Comparison of ENCODE assay signal across 12 cellular contexts in the genomic region with DNA sequence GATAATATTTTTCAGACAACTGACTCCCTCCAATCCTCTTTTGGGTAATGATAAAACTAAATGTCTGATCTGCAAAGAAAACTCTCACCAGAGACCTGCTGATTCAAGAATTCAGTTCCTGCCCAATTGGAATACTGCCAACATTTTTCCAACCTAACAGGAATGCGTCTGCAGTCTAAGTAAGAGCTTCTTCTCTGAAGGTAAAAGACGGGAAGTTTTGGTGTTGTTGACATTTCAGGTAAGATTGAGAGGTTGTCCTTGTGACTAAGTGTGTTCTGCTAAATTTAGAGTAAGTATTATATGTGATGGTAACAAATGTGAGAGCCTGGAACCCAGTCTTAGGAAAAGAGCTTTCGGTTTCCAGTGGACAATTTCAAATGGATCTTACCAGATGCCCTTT. TPM values are rescaled to one million over a fixed set of nuclear protein-coding genes. Genes with fewer than 3 reads are reported as not detected.
DNase-seq lines count a peak whose midpoint lies in the region; ATAC-seq and TF ChIP-seq lines count a peak whose summit lies in the region.
"Had no signal": no experiment of that assay in that cellular context is flagged by ENCODE, and none has a peak within 500 bp of the region (broad histone marks: within the 10 kb centered on the region; RNA-seq: fewer than 3 reads in every experiment).

No MANE protein-coding gene starts in this region.

- no peaks in the 10 kb centered on the region for H3K27me3 Mint-ChIP-seq in chondrocyte (ENCODE audit: low read depth)

- no peak for TF ChIP-seq CTCF in A673 (conservative IDR thresholded peaks at IDR 0.05; ENCODE audit: low read depth, low read length)
- TF ChIP-seq CTCF in chondrocyte (IDR thresholded peaks at IDR 0.05) = no peak
- no peak for TF ChIP-seq CTCF in right lobe of liver (IDR thresholded peaks at IDR 0.05)

- H3K4me3 ChIP-seq in A673 (ENCODE audit: low read depth, low read length, poor library complexity, severe bottlenecking) (no peak overlapping the region), right lobe of liver (no peak overlapping the region)
- H3K4me3 ChIP-seq: gastroesophageal sphincter had no signal

- H3K4me1 Mint-ChIP-seq in chondrocyte (ENCODE audit: low read depth) = peaks cover 39% of the 10 kb centered on the region

- CTCF ChIA-PET in A673 (lab: Charles Lee) = no interaction called here

- H3K9me3 Mint-ChIP-seq in chondrocyte (ENCODE audit: low read depth) = no peaks in the 10 kb centered on the region
- H3K9me3 Mint-ChIP-seq: activated T-cell treated with anti-CD3 and anti-CD28 coated beads, Interleukin-2, amount 50 U/mL, for 72 hours had no signal

- H3K27ac ChIP-seq in A673 (ENCODE audit: low read depth, low read length, poor library complexity, severe bottlenecking) (no peak overlapping the region), right lobe of liver (no peak overlapping the region)
- H3K27ac ChIP-seq: gastroesophageal sphincter had no signal

- intact Hi-C loops in A673 (cut with micrococcal nuclease; ENCODE audit: unreplicated experiment) = no loop called here
- intact Hi-C loops in right lobe of liver (cut with DNase I) = no loop called here

- WGBS in right lobe of liver (ENCODE audit: insufficient coverage, low coverage, low lambda C conversion rate, missing lambda C conversion rate) = 42% methylated on average over 3 of the region's 3 CpGs

- H3K9me3 ChIP-seq in A673 (ENCODE audit: low read depth, low read length, poor library complexity, severe bottlenecking) (no peaks in the 10 kb centered on the region), right lobe of liver (no peaks in the 10 kb centered on the region)
- H3K9me3 ChIP-seq: gastroesophageal sphincter had no signal

- no TSS peak for BruUV-seq in A673 (replicated peaks; lab: Mats Ljungman, UMichigan)

- H3K27ac Mint-ChIP-seq in chondrocyte (ENCODE audit: unreplicated experiment) = peak overlapping the region; percentile 28
- H3K27ac Mint-ChIP-seq: activated T-cell treated with anti-CD3 and anti-CD28 coated beads, Interleukin-2, amount 50 U/mL, for 72 hours had no signal

- DNase-seq in A673 (ENCODE audit: low spot score) (peak; percentile 30), HT1080 (ENCODE audit: low read depth) (peak; percentile 56), chondrocyte (ENCODE audit: low spot score) (no peak), right lobe of liver (no peak)
- DNase-seq: activated T-cell treated with anti-CD3 and anti-CD28 coated beads, Interleukin-2, amount 50 U/mL, for 72 hours; central memory CD4-positive, alpha-beta T cell; NCI-H1694 had no signal

- no peaks in the 10 kb centered on the region for H3K36me3 ChIP-seq in A673 (ENCODE audit: insufficient read depth, low read length, poor library complexity, severe bottlenecking)
- no peaks in the 10 kb centered on the region for H3K36me3 ChIP-seq in right lobe of liver
- H3K36me3 ChIP-seq: gastroesophageal sphincter had no signal

- H3K4me3 Mint-ChIP-seq in chondrocyte (ENCODE audit: unreplicated experiment) = no peak overlapping the region
- H3K4me3 Mint-ChIP-seq: activated T-cell treated with anti-CD3 and anti-CD28 coated beads, Interleukin-2, amount 50 U/mL, for 72 hours had no signal

- no peak for TF ChIP-seq POLR2A in right lobe of liver (IDR thresholded peaks at IDR 0.05)

- peak in 3 of 4 donors; percentile 40 to 47 (median 45) for ATAC-seq in right lobe of liver
- ATAC-seq in HG03432 (IDR thresholded peaks at IDR 0.05; ENCODE audit: unreplicated experiment) = no peak
- ATAC-seq in GM19452 (IDR thresholded peaks at IDR 0.05; ENCODE audit: unreplicated experiment) = no peak
- ATAC-seq in GM18520 (IDR thresholded peaks at IDR 0.05; ENCODE audit: unreplicated experiment) = no peak
- ATAC-seq in HG03159 (IDR thresholded peaks at IDR 0.05; ENCODE audit: unreplicated experiment) = no peak
- ATAC-seq: activated T-cell treated with anti-CD3 and anti-CD28 coated beads, Interleukin-2, amount 50 U/mL, for 72 hours; gastroesophageal sphincter had no signal

- no peaks in the 10 kb centered on the region for H3K36me3 Mint-ChIP-seq in chondrocyte (ENCODE audit: low read depth)

- no peaks in the 10 kb centered on the region for H3K27me3 ChIP-seq in A673 (replicated peaks; ENCODE audit: insufficient read depth, low read depth, low read length, poor library complexity)
- H3K27me3 ChIP-seq in right lobe of liver = no peaks in the 10 kb centered on the region
- H3K27me3 ChIP-seq: gastroesophageal sphincter had no signal

- POLR2A ChIA-PET in A673 (lab: Charles Lee; ENCODE audit: low non-redundant PET) = no interaction called here

- H3K4me1 ChIP-seq in A673 (ENCODE audit: insufficient read depth, low read length, poor library complexity, severe bottlenecking) (peaks cover 6% of the 10 kb centered on the region), right lobe of liver (no peaks in the 10 kb centered on the region)
- H3K4me1 ChIP-seq: gastroesophageal sphincter had no signal

RNA-seq across cellular contexts. Expression of a gene that starts 17.6 kb away (rescaled TPM):
- total RNA-seq in A673 (2021) (14.2 and 15.8 TPM in 2 replicates), chondrocyte (12.8 to 13.7 TPM (median 13.0 TPM) in 3 replicates), right lobe of liver (10 to 100 TPM in 2 of 6 experiments, 1 to 10 TPM in 4; 4.4 to 11.2 (median 8.3) TPM)
- 12.2 and 12.4 TPM in 2 replicates for total RNA-seq in HT1080 (2014; rRNA removed; shearing (Covaris generic))
- polyA plus RNA-seq in HT1080 (2015; cell fraction: cytosol; rRNA removed) = 8.0 and 9.1 TPM in 2 replicates
- polyA plus RNA-seq in HT1080 (2015; cell fraction: nucleus; rRNA removed) = 11.4 and 12.4 TPM in 2 replicates

RNA-seq across cellular contexts. Expression of a gene that starts 39.6 kb away (rescaled TPM):
- 2.4 and 3.2 TPM in 2 replicates for total RNA-seq in A673 (2021)
- 3.2 and 3.5 TPM in 2 replicates for total RNA-seq in HT1080 (2014; rRNA removed; shearing (Covaris generic))
- polyA plus RNA-seq in HT1080 (2015; cell fraction: cytosol; rRNA removed) = 2.1 and 2.7 TPM in 2 replicates
- polyA plus RNA-seq in HT1080 (2015; cell fraction: nucleus; rRNA removed) = 2.5 and 4.2 TPM in 2 replicates
- 2.0 to 4.4 TPM (median 2.0 TPM) in 3 replicates for total RNA-seq in chondrocyte
- total RNA-seq in right lobe of liver = 10 to 100 TPM in 3 of 6 experiments, 1 to 10 TPM in 3; 3.6 to 12.9 (median 10.0) TPM

RNA-seq across cellular contexts. Expression of a gene that starts 54.1 kb away (rescaled TPM):
- total RNA-seq in A673 (2021) = not detected in 2 replicates
- total RNA-seq in HT1080 (2014; rRNA removed; shearing (Covaris generic)) = not detected in 2 replicates
- polyA plus RNA-seq in HT1080 (2015; cell fraction: cytosol; rRNA removed) = not detected in 2 replicates
- not detected in 2 replicates for polyA plus RNA-seq in HT1080 (2015; cell fraction: nucleus; rRNA removed)
- not detected in 3 replicates for total RNA-seq in chondrocyte
- total RNA-seq in right lobe of liver = 1 to 10 TPM in 1 of 6 experiments, not detected in 5; 1.2 TPM
- total RNA-seq: activated T-cell treated with anti-CD3 and anti-CD28 coated beads, Interleukin-2, amount 50 U/mL, for 72 hours; gastroesophageal sphincter had no signal

Comparison
In these comparisons a context has a peak if more than half of its experiments do, and no peak if none do; other contexts are left out.
1. DNase-seq: peak in A673 (single experiment) and HT1080 (single experiment); none in chondrocyte (single experiment) and right lobe of liver (0 of 3).
2. ATAC-seq: peak in right lobe of liver (3 of 4); none in HG03432 (single experiment), GM19452 (single experiment), GM18520 (single experiment) and HG03159 (single experiment).